ENCODE assay signal across 38 cellular contexts in genomic region chr5:76908166-76908565, GRCh38. TPM values are rescaled to one million over a fixed set of nuclear protein-coding genes. Genes with fewer than 3 reads are reported as not detected.
"Had no signal": no experiment of that assay in that cellular context is flagged by ENCODE, and none has a peak within 500 bp of the region (broad histone marks: within the 10 kb centered on the region; RNA-seq: fewer than 3 reads in every experiment).

No MANE protein-coding gene starts in this region.

- H3K27ac Mint-ChIP-seq: activated CD4-positive, alpha-beta memory T cell treated with anti-CD3 and anti-CD28 coated beads, Interleukin-2, amount 10 ng/mL, durations not matched to agents 7 days and 5 days; activated CD8-positive, alpha-beta memory T cell treated with anti-CD3 and anti-CD28 coated beads, Interleukin-2, amount 10 ng/mL, durations not matched to agents 7 days and 5 days; activated naive CD8-positive, alpha-beta T cell treated with anti-CD3 and anti-CD28 coated beads for 36 hours had no signal

- H3K27ac ChIP-seq: ascending aorta, cardiac muscle cell, SJCRH30, SK-N-MC, WERI-Rb-1 had no signal

- H3K36me3 ChIP-seq: ascending aorta, cardiac muscle cell, MG63, SJCRH30, WERI-Rb-1 had no signal

- H3K27me3 Mint-ChIP-seq: activated CD4-positive, alpha-beta memory T cell treated with anti-CD3 and anti-CD28 coated beads, Interleukin-2, amount 10 ng/mL, durations not matched to agents 7 days and 5 days; activated naive CD8-positive, alpha-beta T cell treated with anti-CD3 and anti-CD28 coated beads for 36 hours had no signal

- H3K4me3 Mint-ChIP-seq: activated CD4-positive, alpha-beta memory T cell treated with anti-CD3 and anti-CD28 coated beads, Interleukin-2, amount 10 ng/mL, durations not matched to agents 7 days and 5 days; activated CD8-positive, alpha-beta memory T cell treated with anti-CD3 and anti-CD28 coated beads, Interleukin-2, amount 10 ng/mL, durations not matched to agents 7 days and 5 days; activated naive CD8-positive, alpha-beta T cell treated with anti-CD3 and anti-CD28 coated beads for 36 hours; central memory CD8-positive, alpha-beta T cell had no signal

- FAIRE-seq: TTC549 had no signal

- H3K9me3 ChIP-seq: ascending aorta, MG63, SJCRH30 had no signal

- DNase-seq: activated CD4-positive, alpha-beta memory T cell treated with anti-CD3 and anti-CD28 coated beads, Interleukin-2, amount 10 ng/mL, durations not matched to agents 7 days and 5 days; activated CD4-positive, alpha-beta T cell treated with anti-CD3 and anti-CD28 coated beads for 1 hour; activated CD4-positive, alpha-beta T cell treated with anti-CD3 and anti-CD28 coated beads for 48 hours; activated CD4-positive, CD25-positive, alpha-beta regulatory T cell; activated CD8-positive, alpha-beta memory T cell treated with anti-CD3 and anti-CD28 coated beads for 24 hours; activated CD8-positive, alpha-beta memory T cell treated with anti-CD3 and anti-CD28 coated beads, Interleukin-2, amount 10 ng/mL, durations not matched to agents 7 days and 5 days; activated CD8-positive, alpha-beta memory T cell treated with anti-CD3 and anti-CD28 coated beads, Interleukin-2, amount 50 U/mL, for 48 hours; activated effector memory CD4-positive, alpha-beta T cell treated with anti-CD3 and anti-CD28 coated beads, Interleukin-2, amount 50 U/mL, for 16 hours; activated naive CD4-positive, alpha-beta T cell; activated naive CD4-positive, alpha-beta T cell treated with anti-CD3 and anti-CD28 coated beads, Interleukin-2, amount 50 U/mL, for 16 hours; activated naive CD8-positive, alpha-beta T cell treated with anti-CD3 and anti-CD28 coated beads for 36 hours; activated T-cell treated with anti-CD3 and anti-CD28 coated beads, Interleukin-2, amount 50 U/mL, for 48 hours; amygdala; Kasumi-1; KG1; MG63; NCI-H1105; NCI-H1417 treated with DMSO at 0.1 percent for 48 hours; NCI-H187 treated with DMSO at 0.1 percent for 48 hours; NCI-H2081; NCI-H2171 treated with DMSO at 0.1 percent for 48 hours; NCI-H2227 treated with DMSO at 0.1 percent for 48 hours; NCI-H446; NCI-H524; NCI-H69; NCI-H82; SHP77; SJCRH30; T1000; WERI-Rb-1 had no signal

- H3K4me3 ChIP-seq: ascending aorta, cardiac muscle cell, MG63, SJCRH30, SK-N-MC had no signal

- H3K36me3 Mint-ChIP-seq: activated CD8-positive, alpha-beta memory T cell treated with anti-CD3 and anti-CD28 coated beads, Interleukin-2, amount 10 ng/mL, durations not matched to agents 7 days and 5 days; activated naive CD8-positive, alpha-beta T cell treated with anti-CD3 and anti-CD28 coated beads for 36 hours had no signal

- H3K27me3 ChIP-seq: ascending aorta, cardiac muscle cell, MG63, SJCRH30 had no signal

- H3K4me1 Mint-ChIP-seq: activated CD4-positive, alpha-beta memory T cell treated with anti-CD3 and anti-CD28 coated beads, Interleukin-2, amount 10 ng/mL, durations not matched to agents 7 days and 5 days; activated CD8-positive, alpha-beta memory T cell treated with anti-CD3 and anti-CD28 coated beads, Interleukin-2, amount 10 ng/mL, durations not matched to agents 7 days and 5 days; activated naive CD8-positive, alpha-beta T cell treated with anti-CD3 and anti-CD28 coated beads for 36 hours; central memory CD8-positive, alpha-beta T cell had no signal

- H3K4me1 ChIP-seq: ascending aorta, SJCRH30 had no signal

- H3K9me3 Mint-ChIP-seq: activated CD4-positive, alpha-beta memory T cell treated with anti-CD3 and anti-CD28 coated beads, Interleukin-2, amount 10 ng/mL, durations not matched to agents 7 days and 5 days; activated naive CD8-positive, alpha-beta T cell treated with anti-CD3 and anti-CD28 coated beads for 36 hours; central memory CD8-positive, alpha-beta T cell had no signal

- ATAC-seq: activated CD8-positive, alpha-beta memory T cell treated with anti-CD3 and anti-CD28 coated beads, Interleukin-2, amount 10 ng/mL, durations not matched to agents 7 days and 5 days; Panc1 had no signal

RNA-seq across cellular contexts. Expression of gene CRHBP, which starts 44.7 kb away (rescaled TPM):
- total RNA-seq: activated naive CD8-positive, alpha-beta T cell treated with anti-CD3 and anti-CD28 coated beads for 36 hours; SJCRH30; T-helper 2 cell treated with Interferon-gamma antibody and Interleukin-4, amounts not matched to agents 100 ng/mL and 5 ng/mL, for 36 hours had no signal

RNA-seq across cellular contexts. Expression of gene S100Z, which starts 58.4 kb away (rescaled TPM):
- total RNA-seq: ascending aorta, chondrocyte, SJCRH30 had no signal
